1 cellular context compared by ENCODE assay signal in the genomic region with DNA sequence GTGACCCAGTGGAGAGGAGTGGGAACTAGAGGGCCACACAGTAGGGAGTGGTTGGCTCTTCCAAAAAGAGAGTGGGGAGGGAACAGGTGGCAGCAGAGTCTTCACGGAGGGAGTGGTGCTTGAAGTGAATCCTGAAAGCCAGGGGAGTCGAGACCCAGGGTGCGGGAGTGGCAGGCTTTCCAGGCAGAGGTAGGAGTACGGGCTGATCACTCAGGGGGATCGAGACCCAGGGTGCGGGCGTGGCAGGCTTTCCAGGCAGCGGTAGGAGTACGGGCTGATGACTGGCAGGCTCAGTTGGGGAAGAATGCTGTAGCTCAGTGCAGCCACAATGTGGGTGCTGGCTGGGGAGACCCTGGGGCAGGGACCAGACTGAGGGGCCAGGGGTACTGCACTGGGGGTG.
TF ChIP-seq lines count a peak whose summit lies in the region.

No MANE protein-coding gene starts in this region.

TF ChIP-seq in WTC11, 78 proteins besides CTCF, POLR2A, EP300 and RAD21 (continued from another document):
- TF ChIP-seq, protein P1, sequence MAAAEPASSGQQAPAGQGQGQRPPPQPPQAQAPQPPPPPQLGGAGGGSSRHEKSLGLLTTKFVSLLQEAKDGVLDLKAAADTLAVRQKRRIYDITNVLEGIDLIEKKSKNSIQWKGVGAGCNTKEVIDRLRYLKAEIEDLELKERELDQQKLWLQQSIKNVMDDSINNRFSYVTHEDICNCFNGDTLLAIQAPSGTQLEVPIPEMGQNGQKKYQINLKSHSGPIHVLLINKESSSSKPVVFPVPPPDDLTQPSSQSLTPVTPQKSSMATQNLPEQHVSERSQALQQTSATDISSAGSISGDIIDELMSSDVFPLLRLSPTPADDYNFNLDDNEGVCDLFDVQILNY (CRISPR knock-in tag; IDR thresholded peaks at IDR 0.05): no peak
- TF ChIP-seq GRHL2 (CRISPR knock-in tag; IDR thresholded peaks at IDR 0.05; ENCODE audit: insufficient replicate concordance, severe bottlenecking) (no peak), ELF4 (CRISPR knock-in tag; IDR thresholded peaks at IDR 0.05; ENCODE audit: low read depth) (no peak), JUN (CRISPR knock-in tag; IDR thresholded peaks at IDR 0.05) (no peak), ZNF423 (CRISPR knock-in tag; IDR thresholded peaks at IDR 0.05) (no peak), NR1H2 (CRISPR knock-in tag; IDR thresholded peaks at IDR 0.05) (no peak), ZNF232 (CRISPR knock-in tag; IDR thresholded peaks at IDR 0.05) (no peak), ESRRA (CRISPR knock-in tag; IDR thresholded peaks at IDR 0.05; ENCODE audit: borderline replicate concordance) (no peak)
- TF ChIP-seq, protein P2, sequence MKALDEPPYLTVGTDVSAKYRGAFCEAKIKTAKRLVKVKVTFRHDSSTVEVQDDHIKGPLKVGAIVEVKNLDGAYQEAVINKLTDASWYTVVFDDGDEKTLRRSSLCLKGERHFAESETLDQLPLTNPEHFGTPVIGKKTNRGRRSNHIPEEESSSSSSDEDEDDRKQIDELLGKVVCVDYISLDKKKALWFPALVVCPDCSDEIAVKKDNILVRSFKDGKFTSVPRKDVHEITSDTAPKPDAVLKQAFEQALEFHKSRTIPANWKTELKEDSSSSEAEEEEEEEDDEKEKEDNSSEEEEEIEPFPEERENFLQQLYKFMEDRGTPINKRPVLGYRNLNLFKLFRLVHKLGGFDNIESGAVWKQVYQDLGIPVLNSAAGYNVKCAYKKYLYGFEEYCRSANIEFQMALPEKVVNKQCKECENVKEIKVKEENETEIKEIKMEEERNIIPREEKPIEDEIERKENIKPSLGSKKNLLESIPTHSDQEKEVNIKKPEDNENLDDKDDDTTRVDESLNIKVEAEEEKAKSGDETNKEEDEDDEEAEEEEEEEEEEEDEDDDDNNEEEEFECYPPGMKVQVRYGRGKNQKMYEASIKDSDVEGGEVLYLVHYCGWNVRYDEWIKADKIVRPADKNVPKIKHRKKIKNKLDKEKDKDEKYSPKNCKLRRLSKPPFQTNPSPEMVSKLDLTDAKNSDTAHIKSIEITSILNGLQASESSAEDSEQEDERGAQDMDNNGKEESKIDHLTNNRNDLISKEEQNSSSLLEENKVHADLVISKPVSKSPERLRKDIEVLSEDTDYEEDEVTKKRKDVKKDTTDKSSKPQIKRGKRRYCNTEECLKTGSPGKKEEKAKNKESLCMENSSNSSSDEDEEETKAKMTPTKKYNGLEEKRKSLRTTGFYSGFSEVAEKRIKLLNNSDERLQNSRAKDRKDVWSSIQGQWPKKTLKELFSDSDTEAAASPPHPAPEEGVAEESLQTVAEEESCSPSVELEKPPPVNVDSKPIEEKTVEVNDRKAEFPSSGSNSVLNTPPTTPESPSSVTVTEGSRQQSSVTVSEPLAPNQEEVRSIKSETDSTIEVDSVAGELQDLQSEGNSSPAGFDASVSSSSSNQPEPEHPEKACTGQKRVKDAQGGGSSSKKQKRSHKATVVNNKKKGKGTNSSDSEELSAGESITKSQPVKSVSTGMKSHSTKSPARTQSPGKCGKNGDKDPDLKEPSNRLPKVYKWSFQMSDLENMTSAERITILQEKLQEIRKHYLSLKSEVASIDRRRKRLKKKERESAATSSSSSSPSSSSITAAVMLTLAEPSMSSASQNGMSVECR (CRISPR knock-in tag; IDR thresholded peaks at IDR 0.05; ENCODE audit: borderline replicate concordance): no peak
- TF ChIP-seq, protein P3, sequence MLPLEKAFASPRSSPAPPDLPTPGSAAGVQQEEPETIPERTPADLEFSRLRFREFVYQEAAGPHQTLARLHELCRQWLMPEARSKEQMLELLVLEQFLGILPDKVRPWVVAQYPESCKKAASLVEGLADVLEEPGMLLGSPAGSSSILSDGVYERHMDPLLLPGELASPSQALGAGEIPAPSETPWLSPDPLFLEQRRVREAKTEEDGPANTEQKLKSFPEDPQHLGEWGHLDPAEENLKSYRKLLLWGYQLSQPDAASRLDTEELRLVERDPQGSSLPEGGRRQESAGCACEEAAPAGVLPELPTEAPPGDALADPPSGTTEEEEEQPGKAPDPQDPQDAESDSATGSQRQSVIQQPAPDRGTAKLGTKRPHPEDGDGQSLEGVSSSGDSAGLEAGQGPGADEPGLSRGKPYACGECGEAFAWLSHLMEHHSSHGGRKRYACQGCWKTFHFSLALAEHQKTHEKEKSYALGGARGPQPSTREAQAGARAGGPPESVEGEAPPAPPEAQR (CRISPR knock-in tag; IDR thresholded peaks at IDR 0.05): no peak
- TF ChIP-seq, protein P4, sequence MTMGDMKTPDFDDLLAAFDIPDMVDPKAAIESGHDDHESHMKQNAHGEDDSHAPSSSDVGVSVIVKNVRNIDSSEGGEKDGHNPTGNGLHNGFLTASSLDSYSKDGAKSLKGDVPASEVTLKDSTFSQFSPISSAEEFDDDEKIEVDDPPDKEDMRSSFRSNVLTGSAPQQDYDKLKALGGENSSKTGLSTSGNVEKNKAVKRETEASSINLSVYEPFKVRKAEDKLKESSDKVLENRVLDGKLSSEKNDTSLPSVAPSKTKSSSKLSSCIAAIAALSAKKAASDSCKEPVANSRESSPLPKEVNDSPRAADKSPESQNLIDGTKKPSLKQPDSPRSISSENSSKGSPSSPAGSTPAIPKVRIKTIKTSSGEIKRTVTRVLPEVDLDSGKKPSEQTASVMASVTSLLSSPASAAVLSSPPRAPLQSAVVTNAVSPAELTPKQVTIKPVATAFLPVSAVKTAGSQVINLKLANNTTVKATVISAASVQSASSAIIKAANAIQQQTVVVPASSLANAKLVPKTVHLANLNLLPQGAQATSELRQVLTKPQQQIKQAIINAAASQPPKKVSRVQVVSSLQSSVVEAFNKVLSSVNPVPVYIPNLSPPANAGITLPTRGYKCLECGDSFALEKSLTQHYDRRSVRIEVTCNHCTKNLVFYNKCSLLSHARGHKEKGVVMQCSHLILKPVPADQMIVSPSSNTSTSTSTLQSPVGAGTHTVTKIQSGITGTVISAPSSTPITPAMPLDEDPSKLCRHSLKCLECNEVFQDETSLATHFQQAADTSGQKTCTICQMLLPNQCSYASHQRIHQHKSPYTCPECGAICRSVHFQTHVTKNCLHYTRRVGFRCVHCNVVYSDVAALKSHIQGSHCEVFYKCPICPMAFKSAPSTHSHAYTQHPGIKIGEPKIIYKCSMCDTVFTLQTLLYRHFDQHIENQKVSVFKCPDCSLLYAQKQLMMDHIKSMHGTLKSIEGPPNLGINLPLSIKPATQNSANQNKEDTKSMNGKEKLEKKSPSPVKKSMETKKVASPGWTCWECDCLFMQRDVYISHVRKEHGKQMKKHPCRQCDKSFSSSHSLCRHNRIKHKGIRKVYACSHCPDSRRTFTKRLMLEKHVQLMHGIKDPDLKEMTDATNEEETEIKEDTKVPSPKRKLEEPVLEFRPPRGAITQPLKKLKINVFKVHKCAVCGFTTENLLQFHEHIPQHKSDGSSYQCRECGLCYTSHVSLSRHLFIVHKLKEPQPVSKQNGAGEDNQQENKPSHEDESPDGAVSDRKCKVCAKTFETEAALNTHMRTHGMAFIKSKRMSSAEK (CRISPR knock-in tag; IDR thresholded peaks at IDR 0.05; ENCODE audit: borderline replicate concordance): no peak
